ENCODE assay signal across 32 cellular contexts in the genomic region with DNA sequence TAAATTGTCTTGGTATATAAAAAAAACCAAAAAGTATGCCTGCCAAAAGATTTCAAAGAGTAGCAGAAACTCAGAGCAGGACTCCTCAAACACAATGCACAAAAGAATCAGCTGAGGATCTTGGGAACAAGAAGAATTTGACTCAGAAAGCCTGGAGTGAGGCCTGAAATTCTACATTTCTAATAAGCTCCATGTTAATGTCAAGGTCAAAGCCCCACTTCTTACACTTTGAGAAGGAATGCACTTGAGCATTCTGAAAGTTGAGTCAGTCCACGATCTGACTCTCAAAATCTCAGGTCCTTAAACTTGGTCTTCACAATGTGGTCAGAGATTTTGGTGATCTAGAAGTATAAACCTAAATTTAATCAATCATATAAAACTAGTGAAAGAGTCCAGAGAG.
"Had no signal": no experiment of that assay in that cellular context is flagged by ENCODE, and none has a peak within 500 bp of the region (broad histone marks: within the 10 kb centered on the region; RNA-seq: fewer than 3 reads in every experiment).

No MANE protein-coding gene starts in this region.

- H3K4me1 ChIP-seq: Peyer's patch, SJSA1 had no signal

- ATAC-seq: PC-3, T-cell had no signal

- H3K27me3 Mint-ChIP-seq: T-cell had no signal

- H3K4me2 ChIP-seq: SK-N-SH had no signal

- H3K27ac Mint-ChIP-seq: T-cell had no signal

- H3K36me3 ChIP-seq: MG63, Peyer's patch, SJSA1 had no signal

- H3K9me2 ChIP-seq: SK-N-SH had no signal

- H3K4me3 ChIP-seq: MG63, Peyer's patch, SJSA1 had no signal

- H3K9ac ChIP-seq: SK-N-SH had no signal

- H3K9me3 ChIP-seq: MG63, SJSA1, SK-N-SH had no signal

- H3K27me3 ChIP-seq: MG63, Peyer's patch, SJSA1 had no signal

- H3K4me3 Mint-ChIP-seq: T-cell had no signal

- H3K36me3 Mint-ChIP-seq: T-cell had no signal

- DNase-seq: Kasumi-1, MG63, NCI-H1048, NCI-H1092 treated with DMSO at 0.1 percent for 48 hours, NCI-H1105 treated with DMSO at 0.1 percent for 48 hours, NCI-H1417, NCI-H1436, NCI-H146, NCI-H1694, NCI-H187, NCI-H1930, NCI-H2029 treated with DMSO at 0.1 percent for 48 hours, NCI-H2081 treated with DMSO at 0.1 percent for 48 hours, NCI-H2107, NCI-H2171, NCI-H226, NCI-H446 treated with DMSO at 0.1 percent for 48 hours, NCI-H510A, NCI-H524, NCI-H526, NCI-H69, NCI-H748 treated with DMSO at 0.1 percent for 48 hours, NCI-H82, OCI-M1, PC-3, Peyer's patch, Right ventricle myocardium superior, RPMI8226, SHP77 treated with DMSO at 0.1 percent for 48 hours, SK-N-SH, T-cell had no signal

- H3K4me1 Mint-ChIP-seq: T-cell had no signal

- H3K27ac ChIP-seq: Peyer's patch, SJSA1 had no signal
